In genomic region chr15:45529613-45530012, GRCh38 we compare ENCODE assay signal across 24 cellular contexts.
"Had no signal": no experiment of that assay in that cellular context is flagged by ENCODE, and none has a peak within 500 bp of the region (broad histone marks: within the 10 kb centered on the region; RNA-seq: fewer than 3 reads in every experiment).

No MANE protein-coding gene starts in this region.

- H3K27me3 ChIP-seq: spleen, tibial artery had no signal

- H3K9me3 Mint-ChIP-seq: activated CD4-positive, alpha-beta memory T cell treated with anti-CD3 and anti-CD28 coated beads, Interleukin-2, amount 10 ng/mL, durations not matched to agents 7 days and 5 days; activated CD4-positive, alpha-beta T cell treated with anti-CD3 and anti-CD28 coated beads, Interleukin-2, amount 10 ng/mL, durations not matched to agents 24 days and 14 days; activated naive CD4-positive, alpha-beta T cell treated with anti-CD3 and anti-CD28 coated beads for 36 hours; activated naive CD8-positive, alpha-beta T cell treated with anti-CD3 and anti-CD28 coated beads, Interleukin-2, amount 10 ng/mL, durations not matched to agents 7 days and 5 days; activated T-cell treated with anti-CD3 and anti-CD28 coated beads, Interleukin-2, amount 50 U/mL, for 72 hours; immature natural killer cell; mesothelial cell of epicardium; natural killer cell; stimulated activated naive CD8-positive, alpha-beta T cell treated with anti-CD3 and anti-CD28 coated beads, Interleukin-15, Interleukin-2, amounts not matched to agents 100 ng/mL and 50 ng/mL, for 24 hours had no signal

- H3K36me3 ChIP-seq: left lung, spleen, tibial artery had no signal

- H3K4me3 Mint-ChIP-seq: activated CD4-positive, alpha-beta memory T cell treated with anti-CD3 and anti-CD28 coated beads, Interleukin-2, amount 10 ng/mL, durations not matched to agents 7 days and 5 days; activated CD4-positive, alpha-beta T cell treated with anti-CD3 and anti-CD28 coated beads, Interleukin-2, amount 10 ng/mL, durations not matched to agents 24 days and 14 days; activated naive CD4-positive, alpha-beta T cell treated with anti-CD3 and anti-CD28 coated beads for 36 hours; activated naive CD8-positive, alpha-beta T cell treated with anti-CD3 and anti-CD28 coated beads, Interleukin-2, amount 10 ng/mL, durations not matched to agents 7 days and 5 days; activated T-cell treated with anti-CD3 and anti-CD28 coated beads, Interleukin-2, amount 50 U/mL, for 72 hours; immature natural killer cell; mesothelial cell of epicardium; natural killer cell; stimulated activated naive CD8-positive, alpha-beta T cell treated with anti-CD3 and anti-CD28 coated beads, Interleukin-15, Interleukin-2, amounts not matched to agents 100 ng/mL and 50 ng/mL, for 24 hours; T-helper 17 cell had no signal

- H3K36me3 Mint-ChIP-seq: activated naive CD8-positive, alpha-beta T cell treated with anti-CD3 and anti-CD28 coated beads, Interleukin-2, amount 10 ng/mL, durations not matched to agents 7 days and 5 days; immature natural killer cell; mesothelial cell of epicardium; natural killer cell had no signal

- ATAC-seq: activated T-cell treated with anti-CD3 and anti-CD28 coated beads, Interleukin-2, amount 50 U/mL, for 72 hours; left lung; natural killer cell; T-helper 17 cell had no signal

- H3K9me3 ChIP-seq: left lung, spleen, tibial artery had no signal

- H3K27me3 Mint-ChIP-seq: progenitor cell of endocrine pancreas had no signal

- DNase-seq: activated CD4-positive, alpha-beta memory T cell treated with anti-CD3 and anti-CD28 coated beads, Interleukin-2, amount 10 ng/mL, durations not matched to agents 7 days and 5 days; activated CD4-positive, alpha-beta T cell treated with anti-CD3 and anti-CD28 coated beads, Interleukin-2, amount 10 ng/mL, durations not matched to agents 24 days and 14 days; activated effector memory CD4-positive, alpha-beta T cell treated with Interleukin-2 at 50 U/mL for 16 hours; activated naive CD4-positive, alpha-beta T cell treated with anti-CD3 and anti-CD28 coated beads for 36 hours; activated naive CD8-positive, alpha-beta T cell treated with anti-CD3 and anti-CD28 coated beads, Interleukin-2, amount 10 ng/mL, durations not matched to agents 7 days and 5 days; activated T-cell treated with anti-CD3 and anti-CD28 coated beads, Interleukin-2, amount 50 U/mL, for 72 hours; amygdala; cerebellar nuclear complex; immature natural killer cell; left lung; mammary epithelial cell; natural killer cell; retina; spleen; stimulated activated CD4-positive, alpha-beta T cell treated with anti-CD3 and anti-CD28 coated beads, Interleukin-4, amount 100 ng/mL, for 1 hour; substantia nigra; T-helper 17 cell; tibial artery had no signal

- H3K4me1 ChIP-seq: left lung, tibial artery had no signal

- H3K27ac Mint-ChIP-seq: activated CD4-positive, alpha-beta memory T cell treated with anti-CD3 and anti-CD28 coated beads, Interleukin-2, amount 10 ng/mL, durations not matched to agents 7 days and 5 days; activated CD4-positive, alpha-beta T cell treated with anti-CD3 and anti-CD28 coated beads, Interleukin-2, amount 10 ng/mL, durations not matched to agents 24 days and 14 days; activated naive CD4-positive, alpha-beta T cell treated with anti-CD3 and anti-CD28 coated beads for 36 hours; activated naive CD8-positive, alpha-beta T cell treated with anti-CD3 and anti-CD28 coated beads, Interleukin-2, amount 10 ng/mL, durations not matched to agents 7 days and 5 days; activated T-cell treated with anti-CD3 and anti-CD28 coated beads, Interleukin-2, amount 50 U/mL, for 72 hours; immature natural killer cell; natural killer cell; progenitor cell of endocrine pancreas; stimulated activated naive CD8-positive, alpha-beta T cell treated with anti-CD3 and anti-CD28 coated beads, Interleukin-15, Interleukin-2, amounts not matched to agents 100 ng/mL and 50 ng/mL, for 24 hours; T-helper 17 cell had no signal

- H3K4me1 Mint-ChIP-seq: activated CD4-positive, alpha-beta memory T cell treated with anti-CD3 and anti-CD28 coated beads, Interleukin-2, amount 10 ng/mL, durations not matched to agents 7 days and 5 days; activated CD4-positive, alpha-beta T cell treated with anti-CD3 and anti-CD28 coated beads, Interleukin-2, amount 10 ng/mL, durations not matched to agents 24 days and 14 days; activated naive CD8-positive, alpha-beta T cell treated with anti-CD3 and anti-CD28 coated beads, Interleukin-2, amount 10 ng/mL, durations not matched to agents 7 days and 5 days; immature natural killer cell; natural killer cell had no signal

- H3K27ac ChIP-seq: coronary artery, epithelial cell of prostate, hepatocyte, left lung, spleen, tibial artery had no signal

- H3K4me3 ChIP-seq: coronary artery, hepatocyte, left lung, tibial artery had no signal
